ENCODE assay signal across 16 cellular contexts in genomic region chrX:16278927-16279326, GRCh38.
A peak's percentile ranks its signal among the peaks of the same experiment; 100 is the strongest.
DNase-seq lines count a peak whose midpoint lies in the region; ATAC-seq and TF ChIP-seq lines count a peak whose summit lies in the region.
"Had no signal": no experiment of that assay in that cellular context is flagged by ENCODE, and none has a peak within 500 bp of the region (broad histone marks: within the 10 kb centered on the region; RNA-seq: fewer than 3 reads in every experiment).

No MANE protein-coding gene starts in this region.

- H3K4me3 ChIP-seq in GM12875 (ENCODE audit: low read depth, low read length), result no peak overlapping the region
- H3K4me3 ChIP-seq in SJCRH30, result no peak overlapping the region
- H3K4me3 ChIP-seq: ovary, PC-9 had no signal

- no peaks in the 10 kb centered on the region for H3K9me3 ChIP-seq in SJCRH30 (replicated peaks)
- H3K9me3 ChIP-seq: ovary had no signal

- no peak overlapping the region for H3K27ac ChIP-seq in SJCRH30
- H3K27ac ChIP-seq: ovary, PC-9 had no signal

- CTCF ChIA-PET in activated CD8-positive, alpha-beta T cell treated with anti-CD3 and anti-CD28 coated beads for 36 hours (lab: Charles Lee), result no interaction called here
- CTCF ChIA-PET in activated CD8-positive, alpha-beta T cell treated with anti-CD3 and anti-CD28 coated beads, Interleukin-2, amount 10 ng/mL, durations not matched to agents 7 days and 5 days (lab: Charles Lee), result interaction anchor here (1.0 kb wide), 1 partner anchor 391 kb away, joined by 3 read pairs; no protein-coding TSS in a partner anchor

- H3K4me1 Mint-ChIP-seq in activated CD8-positive, alpha-beta T cell treated with anti-CD3 and anti-CD28 coated beads for 36 hours (ENCODE audit: low read depth), result no peaks in the 10 kb centered on the region
- H3K4me1 Mint-ChIP-seq in activated CD8-positive, alpha-beta T cell treated with anti-CD3 and anti-CD28 coated beads, Interleukin-2, amount 10 ng/mL, durations not matched to agents 7 days and 5 days (ENCODE audit: low read depth), result no peaks in the 10 kb centered on the region
- no peaks in the 10 kb centered on the region for H3K4me1 Mint-ChIP-seq in stimulated activated naive CD8-positive, alpha-beta T cell treated with anti-CD3 and anti-CD28 coated beads, Interleukin-15, amount 100 ng/mL, for 72 hours
- H3K4me1 Mint-ChIP-seq: T-cell had no signal

- no peaks in the 10 kb centered on the region for H3K36me3 ChIP-seq in SJCRH30
- H3K36me3 ChIP-seq: ovary had no signal

- no peak for ATAC-seq in activated CD8-positive, alpha-beta T cell treated with anti-CD3 and anti-CD28 coated beads for 36 hours
- ATAC-seq in activated CD8-positive, alpha-beta T cell treated with anti-CD3 and anti-CD28 coated beads, Interleukin-2, amount 10 ng/mL, durations not matched to agents 7 days and 5 days, result no peak
- ATAC-seq in esophagus mucosa (no peak), HG03175 (IDR thresholded peaks at IDR 0.05; ENCODE audit: unreplicated experiment) (no peak)
- no peak for ATAC-seq in stimulated activated naive CD8-positive, alpha-beta T cell treated with anti-CD3 and anti-CD28 coated beads, Interleukin-15, amount 100 ng/mL, for 72 hours
- ATAC-seq: T-cell had no signal

- POLR2A ChIA-PET in activated CD8-positive, alpha-beta T cell treated with anti-CD3 and anti-CD28 coated beads for 36 hours (lab: Charles Lee), result no interaction called here
- POLR2A ChIA-PET in activated CD8-positive, alpha-beta T cell treated with anti-CD3 and anti-CD28 coated beads, Interleukin-2, amount 10 ng/mL, durations not matched to agents 7 days and 5 days (lab: Charles Lee), result no interaction called here

- H3K9me3 Mint-ChIP-seq in activated CD8-positive, alpha-beta T cell treated with anti-CD3 and anti-CD28 coated beads for 36 hours, result no peaks in the 10 kb centered on the region
- no peaks in the 10 kb centered on the region for H3K9me3 Mint-ChIP-seq in activated CD8-positive, alpha-beta T cell treated with anti-CD3 and anti-CD28 coated beads, Interleukin-2, amount 10 ng/mL, durations not matched to agents 7 days and 5 days (ENCODE audit: insufficient read depth)
- no peaks in the 10 kb centered on the region for H3K9me3 Mint-ChIP-seq in stimulated activated naive CD8-positive, alpha-beta T cell treated with anti-CD3 and anti-CD28 coated beads, Interleukin-15, amount 100 ng/mL, for 72 hours
- H3K9me3 Mint-ChIP-seq: activated T-helper 1 cell treated with anti-CD3 and anti-CD28 coated beads, Interleukin-12 subunit alpha, Interleukin-12 subunit beta, Interleukin-2, Interleukin-4 antibody, amounts not matched to agents 30 ng/mL and 10 ng/mL and 1 ng/mL, durations not matched to agents 14 hours and 24 hours and 36 hours; dendritic cell treated with granulocyte-macrophage colony-stimulating factor and Interleukin-4, amounts not matched to agents 40 ng/mL and 50 ng/mL, for 4 days; T-cell had no signal

- H3K27ac Mint-ChIP-seq in activated CD8-positive, alpha-beta T cell treated with anti-CD3 and anti-CD28 coated beads for 36 hours, result no peak overlapping the region
- H3K27ac Mint-ChIP-seq in activated CD8-positive, alpha-beta T cell treated with anti-CD3 and anti-CD28 coated beads, Interleukin-2, amount 10 ng/mL, durations not matched to agents 7 days and 5 days, result no peak overlapping the region
- H3K27ac Mint-ChIP-seq in stimulated activated naive CD8-positive, alpha-beta T cell treated with anti-CD3 and anti-CD28 coated beads, Interleukin-15, amount 100 ng/mL, for 72 hours, result no peak overlapping the region
- H3K27ac Mint-ChIP-seq: activated T-helper 1 cell treated with anti-CD3 and anti-CD28 coated beads, Interleukin-12 subunit alpha, Interleukin-12 subunit beta, Interleukin-2, Interleukin-4 antibody, amounts not matched to agents 30 ng/mL and 10 ng/mL and 1 ng/mL, durations not matched to agents 14 hours and 24 hours and 36 hours; dendritic cell treated with granulocyte-macrophage colony-stimulating factor and Interleukin-4, amounts not matched to agents 40 ng/mL and 50 ng/mL, for 4 days; T-cell had no signal

- intact Hi-C loops in activated CD8-positive, alpha-beta T cell treated with anti-CD3 and anti-CD28 coated beads for 36 hours (cut with micrococcal nuclease), result no loop called here

- no peaks in the 10 kb centered on the region for H3K27me3 ChIP-seq in SJCRH30
- H3K27me3 ChIP-seq: ovary had no signal

- H3K4me1 ChIP-seq in SJCRH30, result no peaks in the 10 kb centered on the region

- no peak overlapping the region for H3K4me3 Mint-ChIP-seq in activated CD8-positive, alpha-beta T cell treated with anti-CD3 and anti-CD28 coated beads for 36 hours
- H3K4me3 Mint-ChIP-seq in activated CD8-positive, alpha-beta T cell treated with anti-CD3 and anti-CD28 coated beads, Interleukin-2, amount 10 ng/mL, durations not matched to agents 7 days and 5 days, result no peak overlapping the region
- H3K4me3 Mint-ChIP-seq in stimulated activated naive CD8-positive, alpha-beta T cell treated with anti-CD3 and anti-CD28 coated beads, Interleukin-15, amount 100 ng/mL, for 72 hours, result no peak overlapping the region
- H3K4me3 Mint-ChIP-seq: activated T-helper 1 cell treated with anti-CD3 and anti-CD28 coated beads, Interleukin-12 subunit alpha, Interleukin-12 subunit beta, Interleukin-2, Interleukin-4 antibody, amounts not matched to agents 30 ng/mL and 10 ng/mL and 1 ng/mL, durations not matched to agents 14 hours and 24 hours and 36 hours; dendritic cell treated with granulocyte-macrophage colony-stimulating factor and Interleukin-4, amounts not matched to agents 40 ng/mL and 50 ng/mL, for 4 days; T-cell had no signal

- TF ChIP-seq CTCF in activated CD8-positive, alpha-beta T cell treated with anti-CD3 and anti-CD28 coated beads for 36 hours (IDR thresholded peaks at IDR 0.05), result no peak
- TF ChIP-seq CTCF in GM12875 (IDR thresholded peaks at IDR 0.05; ENCODE audit: borderline replicate concordance, insufficient read depth, low read depth, low read length), result 0 out of 2 replicates have a peak, but pooled peaks have one; percentile 18

- DNase-seq in activated CD8-positive, alpha-beta T cell treated with anti-CD3 and anti-CD28 coated beads for 36 hours, result peak; percentile 5
- DNase-seq in activated CD8-positive, alpha-beta T cell treated with anti-CD3 and anti-CD28 coated beads, Interleukin-2, amount 10 ng/mL, durations not matched to agents 7 days and 5 days, result no peak
- DNase-seq in SJCRH30 (peak; percentile 6 to 23), islet precursor cell (peak; percentile 59)
- no peak for DNase-seq in stimulated activated naive CD8-positive, alpha-beta T cell treated with anti-CD3 and anti-CD28 coated beads, Interleukin-15, amount 100 ng/mL, for 72 hours
- DNase-seq: activated CD4-positive, alpha-beta T cell treated with anti-CD3 and anti-CD28 coated beads for 1 hour; anterior cingulate cortex; NCI-H2171 treated with DMSO at 0.1 percent for 48 hours; ovary; PC-9 had no signal

- H3K36me3 Mint-ChIP-seq in activated CD8-positive, alpha-beta T cell treated with anti-CD3 and anti-CD28 coated beads for 36 hours (ENCODE audit: low read depth), result no peaks in the 10 kb centered on the region
- H3K36me3 Mint-ChIP-seq in activated CD8-positive, alpha-beta T cell treated with anti-CD3 and anti-CD28 coated beads, Interleukin-2, amount 10 ng/mL, durations not matched to agents 7 days and 5 days (ENCODE audit: low read depth), result no peaks in the 10 kb centered on the region
- H3K36me3 Mint-ChIP-seq: T-cell had no signal

- peaks cover 6% of the 10 kb centered on the region for H3K27me3 Mint-ChIP-seq in activated CD8-positive, alpha-beta T cell treated with anti-CD3 and anti-CD28 coated beads for 36 hours
- H3K27me3 Mint-ChIP-seq in activated CD8-positive, alpha-beta T cell treated with anti-CD3 and anti-CD28 coated beads, Interleukin-2, amount 10 ng/mL, durations not matched to agents 7 days and 5 days (ENCODE audit: low read depth), result peaks cover 5% of the 10 kb centered on the region
- H3K27me3 Mint-ChIP-seq in stimulated activated naive CD8-positive, alpha-beta T cell treated with anti-CD3 and anti-CD28 coated beads, Interleukin-15, amount 100 ng/mL, for 72 hours, result peaks cover 25% of the 10 kb centered on the region

Comparison
In these comparisons a context has a peak if more than half of its experiments do, and no peak if none do; other contexts are left out.
1. DNase-seq: peak in activated CD8-positive, alpha-beta T cell treated with anti-CD3 and anti-CD28 coated beads for 36 hours (single experiment), SJCRH30 (2 of 2) and islet precursor cell (single experiment); none in activated CD8-positive, alpha-beta T cell treated with anti-CD3 and anti-CD28 coated beads, Interleukin-2, amount 10 ng/mL, durations not matched to agents 7 days and 5 days (single experiment) and stimulated activated naive CD8-positive, alpha-beta T cell treated with anti-CD3 and anti-CD28 coated beads, Interleukin-15, amount 100 ng/mL, for 72 hours (0 of 2).